ENCODE assay signal across 8 cellular contexts in genomic region chr7:129664029-129665012, GRCh38. TPM values are rescaled to one million over a fixed set of nuclear protein-coding genes. Genes with fewer than 3 reads are reported as not detected.
DNase-seq lines count a peak whose midpoint lies in the region; ATAC-seq and TF ChIP-seq lines count a peak whose summit lies in the region.

No MANE protein-coding gene starts in this region.

- 0 out of 2 replicates have a peak, but pooled peaks cover 3% of the 10 kb centered on the region for H3K4me1 ChIP-seq in DOHH2 (ENCODE audit: control insufficient read depth, low read length)
- H3K4me1 ChIP-seq in Panc1 (ENCODE audit: control insufficient read depth, insufficient read depth, low read length) = peaks cover 8% of the 10 kb centered on the region

- H3K9me3 Mint-ChIP-seq in endothelial cell (ENCODE audit: unreplicated experiment) = peaks cover 17% of the 10 kb centered on the region
- peaks cover 18% of the 10 kb centered on the region for H3K9me3 Mint-ChIP-seq in neural crest cell

- no peak overlapping the region for H3K4me2 ChIP-seq in DOHH2 (ENCODE audit: low read length)

- intact Hi-C loops in Panc1 (cut with micrococcal nuclease; ENCODE audit: unreplicated experiment) = loop anchor here (1.0 to 5.0 kb wide), 2 partner anchors 161 to 348 kb away; no protein-coding TSS in a partner anchor

- H3F3A ChIP-seq in DOHH2 (ENCODE audit: control insufficient read depth, insufficient read depth) = no peaks in the 10 kb centered on the region

- no TSS peak for BruUV-seq in Panc1 (replicated peaks; lab: Mats Ljungman, UMichigan)

- H3K4me3 Mint-ChIP-seq in endothelial cell (ENCODE audit: unreplicated experiment) = peak overlapping the region; percentile 16
- H3K4me3 Mint-ChIP-seq in neural crest cell = no peak overlapping the region

- peaks cover 6% of the 10 kb centered on the region for H3K27me3 Mint-ChIP-seq in endothelial cell (ENCODE audit: unreplicated experiment)
- H3K27me3 Mint-ChIP-seq in neural crest cell (ENCODE audit: low read depth) = no peaks in the 10 kb centered on the region

- no peaks in the 10 kb centered on the region for H4K20me1 ChIP-seq in DOHH2 (ENCODE audit: control insufficient read depth, insufficient read depth, low read depth, low read length)

- H3K27ac Mint-ChIP-seq in endothelial cell (ENCODE audit: unreplicated experiment) (no peak overlapping the region), neural crest cell (ENCODE audit: unreplicated experiment) (no peak overlapping the region)

- ATAC-seq in Panc1 (peak; percentile 82), HG03039 (IDR thresholded peaks at IDR 0.05; ENCODE audit: unreplicated experiment) (no peak), HG02759 (IDR thresholded peaks at IDR 0.05; ENCODE audit: unreplicated experiment) (no peak)

- in situ Hi-C loops in KBM-7 (cut with MboI; ENCODE audit: low pct_unique_long_range_greater_than_20kb, low sequenced_read_pairs) = loop anchor here (25.0 kb wide), 1 partner anchor 348 kb away; no protein-coding TSS in a partner anchor
- in situ Hi-C loops in Panc1 (cut with HindIII; ENCODE audit: low pct_unique_long_range_greater_than_20kb, low sequenced_read_pairs) = no loop called here

- H3K36me3 Mint-ChIP-seq in endothelial cell (ENCODE audit: low read depth, unreplicated experiment) (peaks cover 38% of the 10 kb centered on the region), neural crest cell (ENCODE audit: low read depth) (peaks cover 47% of the 10 kb centered on the region)

- no peaks in the 10 kb centered on the region for H3K4me1 Mint-ChIP-seq in endothelial cell (ENCODE audit: unreplicated experiment)
- no peaks in the 10 kb centered on the region for H3K4me1 Mint-ChIP-seq in neural crest cell

- H3K9me3 ChIP-seq in DOHH2 (ENCODE audit: control insufficient read depth, insufficient read depth, low read length) = peaks cover 25% of the 10 kb centered on the region
- H3K9me3 ChIP-seq in Panc1 (ENCODE audit: control insufficient read depth, insufficient read depth, low read depth, low read length) = peaks cover 3% of the 10 kb centered on the region; the same call in 1 of the 2 replicates

- DNase-seq in KBM-7 (peak; percentile 74), Panc1 (ENCODE audit: low read depth, low spot score) (peak; percentile 69), endothelial cell (ENCODE audit: low spot score) (no peak), neural crest cell (ENCODE audit: low read depth, low spot score) (no peak)
- no peak for DNase-seq in activated CD4-positive, alpha-beta T cell treated with anti-CD3 and anti-CD28 coated beads, Interleukin-2, amount 50 U/mL, for 4 hours

- no peaks in the 10 kb centered on the region for H3K79me2 ChIP-seq in DOHH2 (ENCODE audit: control insufficient read depth, low read length)

- TF ChIP-seq CTCF in DOHH2 (IDR thresholded peaks at IDR 0.05; ENCODE audit: low read depth, low read length, poor library complexity, severe bottlenecking) (peak; percentile 66), Panc1 (IDR thresholded peaks at IDR 0.05) (peak; percentile 67; the same call in 1 of the 2 replicates), endothelial cell (IDR thresholded peaks at IDR 0.05; ENCODE audit: unreplicated experiment) (peak; percentile 52), neural crest cell (conservative IDR thresholded peaks at IDR 0.05) (peak; percentile 69)

- POLR2A ChIA-PET in Panc1 (lab: Charles Lee) = interaction anchor here (0.6 kb wide), 1 partner anchor 165 kb away, joined by 5 read pairs; no protein-coding TSS in a partner anchor

- CTCF ChIA-PET in Panc1 (lab: Charles Lee) = interaction anchor here (0.6 to 1.2 kb wide), 4 partner anchors 15 to 312 kb away, joined by 3 to 19 read pairs (median 8); no protein-coding TSS in a partner anchor

- H3K9me2 ChIP-seq in DOHH2 (replicated peaks; ENCODE audit: control insufficient read depth, low read length) = no peaks in the 10 kb centered on the region

- H3K27ac ChIP-seq in DOHH2 (ENCODE audit: low read depth, low read length) (no peak overlapping the region), Panc1 (ENCODE audit: low read length) (peak overlapping the region; percentile 13; the same call in 1 of the 2 replicates)

- H3K27me3 ChIP-seq in DOHH2 (ENCODE audit: control insufficient read depth, low read length) (no peaks in the 10 kb centered on the region), Panc1 (ENCODE audit: control insufficient read depth, insufficient read depth, low read length) (no peaks in the 10 kb centered on the region)

- H3K36me3 ChIP-seq in DOHH2 (ENCODE audit: control insufficient read depth, low read length) = peaks cover 27% of the 10 kb centered on the region
- H3K36me3 ChIP-seq in Panc1 (ENCODE audit: control insufficient read depth, insufficient read depth, low read length) = no peaks in the 10 kb centered on the region

- H3K4me3 ChIP-seq in DOHH2 (ENCODE audit: low read length) (no peak overlapping the region), Panc1 (ENCODE audit: low read depth in 2 of 2, low read length in 2 of 2) (no peak overlapping the region)

RNA-seq across cellular contexts. Expression of gene NRF1, which starts 52.8 kb away (rescaled TPM):
- 14.0 TPM for total RNA-seq in Panc1 (2021; ENCODE audit: unreplicated experiment)
- 9.8 TPM for polyA plus RNA-seq in Panc1 (2012; ENCODE audit: insufficient read length)
- 18.1 TPM for total RNA-seq in endothelial cell (ENCODE audit: unreplicated experiment)
- total RNA-seq in neural crest cell = 27.4 and 27.5 TPM in 2 replicates

Comparison
In these comparisons a context has a peak if more than half of its experiments do, and no peak if none do; other contexts are left out.
1. DNase-seq: peak in KBM-7 (single experiment) and Panc1 (single experiment); none in endothelial cell (single experiment), neural crest cell (single experiment) and activated CD4-positive, alpha-beta T cell treated with anti-CD3 and anti-CD28 coated beads, Interleukin-2, amount 50 U/mL, for 4 hours (0 of 2).
2. Peak in every context shown above with its lines, with median percentiles within 50 percentile points of each other: CTCF ChIP-seq.